In genomic region chr9:129944501-129945116, GRCh38 we compare ENCODE assay signal across 10 cellular contexts.
A peak's percentile ranks its signal among the peaks of the same experiment; 100 is the strongest.
DNase-seq lines count a peak whose midpoint lies in the region; ATAC-seq and FAIRE-seq lines count a peak whose summit lies in the region.
"Had no signal": no experiment of that assay in that cellular context is flagged by ENCODE, and none has a peak within 500 bp of the region (broad histone marks: within the 10 kb centered on the region; RNA-seq: fewer than 3 reads in every experiment).

No MANE protein-coding gene starts in this region.

- FAIRE-seq in frontal cortex (lab: Jason Lieb, UNC): no peak

- ATAC-seq in esophagus mucosa (peak; percentile 32), HG03280 (IDR thresholded peaks at IDR 0.05; ENCODE audit: unreplicated experiment) (no peak)

- H3K4me3 ChIP-seq in Jurkat, Clone E6-1 (ENCODE audit: low read length): no peak overlapping the region
- H3K4me3 ChIP-seq: SJSA1, smooth muscle cell had no signal

- peak; percentile 73 for DNase-seq in Jurkat, Clone E6-1 (ENCODE audit: low read depth, low spot score)
- DNase-seq in activated CD4-positive, alpha-beta T cell treated with anti-CD3 and anti-CD28 coated beads for 48 hours: peak; percentile 66
- peak; percentile 9 to 22 for DNase-seq in stimulated activated CD8-positive, alpha-beta memory T cell treated with anti-CD3 and anti-CD28 coated beads, Interleukin-2, amount 100 ng/mL, for 1 hour (ENCODE audit: low read depth in 2 of 2)
- no peak for DNase-seq in GM19238 (ENCODE audit: insufficient read length, low spot score)
- DNase-seq in NCI-H1694 treated with DMSO at 0.1 percent for 48 hours (lab: John Stamatoyannopoulos, UW): no peak
- no peak for DNase-seq in frontal cortex (ENCODE audit: low spot score in 2 of 2)

Comparison
In these comparisons a context has a peak if more than half of its experiments do, and no peak if none do; other contexts are left out.
1. DNase-seq: peak in Jurkat, Clone E6-1 (single experiment), activated CD4-positive, alpha-beta T cell treated with anti-CD3 and anti-CD28 coated beads for 48 hours (single experiment) and stimulated activated CD8-positive, alpha-beta memory T cell treated with anti-CD3 and anti-CD28 coated beads, Interleukin-2, amount 100 ng/mL, for 1 hour (2 of 2); none in GM19238 (single experiment), NCI-H1694 treated with DMSO at 0.1 percent for 48 hours (single experiment) and frontal cortex (0 of 2).